ENCODE assay signal across 1 cellular context in the genomic region with DNA sequence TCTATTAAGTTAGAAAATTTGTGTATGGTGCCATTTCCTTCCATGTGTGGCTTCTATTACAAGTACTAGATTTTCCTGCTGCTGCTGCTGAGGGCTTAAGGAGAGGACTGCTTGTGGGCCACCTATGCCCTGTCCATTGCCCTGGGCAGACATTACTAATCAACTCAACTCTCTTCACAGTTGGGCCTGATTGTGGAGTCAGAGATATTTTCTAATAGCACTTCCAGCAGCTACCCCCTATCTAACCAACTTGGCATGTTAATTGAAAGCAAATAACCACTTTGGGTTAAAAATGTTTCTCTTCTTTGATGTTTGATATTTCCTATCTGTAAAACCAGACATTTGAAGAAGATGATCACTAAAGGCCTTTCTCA.
A peak's percentile ranks its signal among the peaks of the same experiment; 100 is the strongest.
TF ChIP-seq lines count a peak whose summit lies in the region.

No MANE protein-coding gene starts in this region.

TF ChIP-seq in K562, 482 proteins besides CTCF, POLR2A, EP300 and RAD21 (continued from another document and continues in another):
- TF ChIP-seq MAFG (tag; conservative IDR thresholded peaks at IDR 0.05) (no peak), CAMTA2 (CRISPR knock-in tag; conservative IDR thresholded peaks at IDR 0.05) (no peak), POLR2AphosphoS2 (IDR thresholded peaks at IDR 0.05; ENCODE audit: low read length) (no peak), CBFA2T2 (conservative IDR thresholded peaks at IDR 0.05) (0 out of 2 replicates have a peak, but pooled peaks have one; percentile 12), FUS (optimal IDR thresholded peaks at IDR 0.05; ENCODE audit: low read depth, low read length) (no peak), KAT8 (IDR thresholded peaks at IDR 0.05; ENCODE audit: low read depth) (no peak), RAD51 (IDR thresholded peaks at IDR 0.05; ENCODE audit: borderline replicate concordance, low read depth) (no peak), LCOR (CRISPR knock-in tag; IDR thresholded peaks at IDR 0.05) (no peak), MYC (IDR thresholded peaks at IDR 0.05; ENCODE audit: low read depth, low read length) (no peak), MYC (CRISPR knock-in tag; IDR thresholded peaks at IDR 0.05; ENCODE audit: borderline replicate concordance, low read depth) (no peak), KLF1 (tag; IDR thresholded peaks at IDR 0.05) (no peak), ZNF699 (CRISPR knock-in tag; IDR thresholded peaks at IDR 0.05; ENCODE audit: insufficient replicate concordance) (no peak), ZNF445 (CRISPR knock-in tag; IDR thresholded peaks at IDR 0.05; ENCODE audit: low read depth) (no peak), STAT5B (CRISPR knock-in tag; IDR thresholded peaks at IDR 0.05) (no peak), ZNF717 (CRISPR knock-in tag; IDR thresholded peaks at IDR 0.05) (no peak), SOX6 (IDR thresholded peaks at IDR 0.05) (no peak), NBN (IDR thresholded peaks at IDR 0.05; ENCODE audit: low read depth) (no peak), MAFK (IDR thresholded peaks at IDR 0.05; ENCODE audit: low read length) (no peak), ZFP36 (IDR thresholded peaks at IDR 0.05; ENCODE audit: low read depth, low read length, partially characterized antibody) (no peak), CBX1 (IDR thresholded peaks at IDR 0.05; ENCODE audit: low read depth) (no peak), BRF1 (IDR thresholded peaks at IDR 0.05; ENCODE audit: borderline replicate concordance, extremely low read depth, insufficient read length) (no peak), TEAD4 (IDR thresholded peaks at IDR 0.05; ENCODE audit: low read length) (no peak; the same call in 1 of the 2 replicates), TEAD4 (CRISPR knock-in tag; IDR thresholded peaks at IDR 0.05; ENCODE audit: borderline replicate concordance) (no peak), ZZZ3 (IDR thresholded peaks at IDR 0.05) (no peak), DDX20 (tag; IDR thresholded peaks at IDR 0.05; ENCODE audit: low read depth) (peak; percentile 52; the same call in 1 of the 2 replicates), TCF7 (IDR thresholded peaks at IDR 0.05; ENCODE audit: borderline replicate concordance) (no peak), SAP30 (IDR thresholded peaks at IDR 0.05; ENCODE audit: borderline replicate concordance, insufficient read depth, low read depth, low read length, poor library complexity, severe bottlenecking) (no peak), SRSF9 (IDR thresholded peaks at IDR 0.05; ENCODE audit: borderline replicate concordance, low read depth, low read length) (no peak), GTF2A2 (tag; IDR thresholded peaks at IDR 0.05) (peak; percentile 72; the same call in 1 of the 2 replicates), ZNF212 (CRISPR knock-in tag; IDR thresholded peaks at IDR 0.05) (no peak), SRF (CRISPR knock-in tag; IDR thresholded peaks at IDR 0.05) (no peak), CBFB (CRISPR knock-in tag; IDR thresholded peaks at IDR 0.05) (no peak), RBM39 (optimal IDR thresholded peaks at IDR 0.05; ENCODE audit: low read depth, low read length) (no peak), CBX2 (IDR thresholded peaks at IDR 0.05; ENCODE audit: insufficient read depth, low read length, poor library complexity, severe bottlenecking) (no peak), HMGN3 (IDR thresholded peaks at IDR 0.05; ENCODE audit: borderline replicate concordance, extremely low read depth, insufficient read length, low read depth, low read length) (no peak), NEUROD1 (IDR thresholded peaks at IDR 0.05; ENCODE audit: borderline replicate concordance, low read depth, low read length, partially characterized antibody) (no peak)
- TF ChIP-seq, protein P1, sequence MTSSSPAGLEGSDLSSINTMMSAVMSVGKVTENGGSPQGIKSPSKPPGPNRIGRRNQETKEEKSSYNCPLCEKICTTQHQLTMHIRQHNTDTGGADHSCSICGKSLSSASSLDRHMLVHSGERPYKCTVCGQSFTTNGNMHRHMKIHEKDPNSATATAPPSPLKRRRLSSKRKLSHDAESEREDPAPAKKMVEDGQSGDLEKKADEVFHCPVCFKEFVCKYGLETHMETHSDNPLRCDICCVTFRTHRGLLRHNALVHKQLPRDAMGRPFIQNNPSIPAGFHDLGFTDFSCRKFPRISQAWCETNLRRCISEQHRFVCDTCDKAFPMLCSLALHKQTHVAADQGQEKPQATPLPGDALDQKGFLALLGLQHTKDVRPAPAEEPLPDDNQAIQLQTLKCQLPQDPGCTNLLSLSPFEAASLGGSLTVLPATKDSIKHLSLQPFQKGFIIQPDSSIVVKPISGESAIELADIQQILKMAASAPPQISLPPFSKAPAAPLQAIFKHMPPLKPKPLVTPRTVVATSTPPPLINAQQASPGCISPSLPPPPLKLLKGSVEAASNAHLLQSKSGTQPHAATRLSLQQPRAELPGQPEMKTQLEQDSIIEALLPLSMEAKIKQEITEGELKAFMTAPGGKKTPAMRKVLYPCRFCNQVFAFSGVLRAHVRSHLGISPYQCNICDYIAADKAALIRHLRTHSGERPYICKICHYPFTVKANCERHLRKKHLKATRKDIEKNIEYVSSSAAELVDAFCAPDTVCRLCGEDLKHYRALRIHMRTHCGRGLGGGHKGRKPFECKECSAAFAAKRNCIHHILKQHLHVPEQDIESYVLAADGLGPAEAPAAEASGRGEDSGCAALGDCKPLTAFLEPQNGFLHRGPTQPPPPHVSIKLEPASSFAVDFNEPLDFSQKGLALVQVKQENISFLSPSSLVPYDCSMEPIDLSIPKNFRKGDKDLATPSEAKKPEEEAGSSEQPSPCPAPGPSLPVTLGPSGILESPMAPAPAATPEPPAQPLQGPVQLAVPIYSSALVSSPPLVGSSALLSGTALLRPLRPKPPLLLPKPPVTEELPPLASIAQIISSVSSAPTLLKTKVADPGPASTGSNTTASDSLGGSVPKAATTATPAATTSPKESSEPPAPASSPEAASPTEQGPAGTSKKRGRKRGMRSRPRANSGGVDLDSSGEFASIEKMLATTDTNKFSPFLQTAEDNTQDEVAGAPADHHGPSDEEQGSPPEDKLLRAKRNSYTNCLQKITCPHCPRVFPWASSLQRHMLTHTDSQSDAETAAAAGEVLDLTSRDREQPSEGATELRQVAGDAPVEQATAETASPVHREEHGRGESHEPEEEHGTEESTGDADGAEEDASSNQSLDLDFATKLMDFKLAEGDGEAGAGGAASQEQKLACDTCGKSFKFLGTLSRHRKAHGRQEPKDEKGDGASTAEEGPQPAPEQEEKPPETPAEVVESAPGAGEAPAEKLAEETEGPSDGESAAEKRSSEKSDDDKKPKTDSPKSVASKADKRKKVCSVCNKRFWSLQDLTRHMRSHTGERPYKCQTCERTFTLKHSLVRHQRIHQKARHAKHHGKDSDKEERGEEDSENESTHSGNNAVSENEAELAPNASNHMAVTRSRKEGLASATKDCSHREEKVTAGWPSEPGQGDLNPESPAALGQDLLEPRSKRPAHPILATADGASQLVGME (CRISPR knock-in tag; IDR thresholded peaks at IDR 0.05) = no peak
- TF ChIP-seq, protein P2, sequence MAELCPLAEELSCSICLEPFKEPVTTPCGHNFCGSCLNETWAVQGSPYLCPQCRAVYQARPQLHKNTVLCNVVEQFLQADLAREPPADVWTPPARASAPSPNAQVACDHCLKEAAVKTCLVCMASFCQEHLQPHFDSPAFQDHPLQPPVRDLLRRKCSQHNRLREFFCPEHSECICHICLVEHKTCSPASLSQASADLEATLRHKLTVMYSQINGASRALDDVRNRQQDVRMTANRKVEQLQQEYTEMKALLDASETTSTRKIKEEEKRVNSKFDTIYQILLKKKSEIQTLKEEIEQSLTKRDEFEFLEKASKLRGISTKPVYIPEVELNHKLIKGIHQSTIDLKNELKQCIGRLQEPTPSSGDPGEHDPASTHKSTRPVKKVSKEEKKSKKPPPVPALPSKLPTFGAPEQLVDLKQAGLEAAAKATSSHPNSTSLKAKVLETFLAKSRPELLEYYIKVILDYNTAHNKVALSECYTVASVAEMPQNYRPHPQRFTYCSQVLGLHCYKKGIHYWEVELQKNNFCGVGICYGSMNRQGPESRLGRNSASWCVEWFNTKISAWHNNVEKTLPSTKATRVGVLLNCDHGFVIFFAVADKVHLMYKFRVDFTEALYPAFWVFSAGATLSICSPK (IDR thresholded peaks at IDR 0.05; ENCODE audit: borderline replicate concordance) = no peak
- TF ChIP-seq, protein P3, sequence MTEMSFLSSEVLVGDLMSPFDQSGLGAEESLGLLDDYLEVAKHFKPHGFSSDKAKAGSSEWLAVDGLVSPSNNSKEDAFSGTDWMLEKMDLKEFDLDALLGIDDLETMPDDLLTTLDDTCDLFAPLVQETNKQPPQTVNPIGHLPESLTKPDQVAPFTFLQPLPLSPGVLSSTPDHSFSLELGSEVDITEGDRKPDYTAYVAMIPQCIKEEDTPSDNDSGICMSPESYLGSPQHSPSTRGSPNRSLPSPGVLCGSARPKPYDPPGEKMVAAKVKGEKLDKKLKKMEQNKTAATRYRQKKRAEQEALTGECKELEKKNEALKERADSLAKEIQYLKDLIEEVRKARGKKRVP (CRISPR knock-in tag; IDR thresholded peaks at IDR 0.05) = no peak
- TF ChIP-seq, protein P4, sequence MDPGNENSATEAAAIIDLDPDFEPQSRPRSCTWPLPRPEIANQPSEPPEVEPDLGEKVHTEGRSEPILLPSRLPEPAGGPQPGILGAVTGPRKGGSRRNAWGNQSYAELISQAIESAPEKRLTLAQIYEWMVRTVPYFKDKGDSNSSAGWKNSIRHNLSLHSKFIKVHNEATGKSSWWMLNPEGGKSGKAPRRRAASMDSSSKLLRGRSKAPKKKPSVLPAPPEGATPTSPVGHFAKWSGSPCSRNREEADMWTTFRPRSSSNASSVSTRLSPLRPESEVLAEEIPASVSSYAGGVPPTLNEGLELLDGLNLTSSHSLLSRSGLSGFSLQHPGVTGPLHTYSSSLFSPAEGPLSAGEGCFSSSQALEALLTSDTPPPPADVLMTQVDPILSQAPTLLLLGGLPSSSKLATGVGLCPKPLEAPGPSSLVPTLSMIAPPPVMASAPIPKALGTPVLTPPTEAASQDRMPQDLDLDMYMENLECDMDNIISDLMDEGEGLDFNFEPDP (CRISPR knock-in tag; IDR thresholded peaks at IDR 0.05) = no peak
- TF ChIP-seq, protein P5, sequence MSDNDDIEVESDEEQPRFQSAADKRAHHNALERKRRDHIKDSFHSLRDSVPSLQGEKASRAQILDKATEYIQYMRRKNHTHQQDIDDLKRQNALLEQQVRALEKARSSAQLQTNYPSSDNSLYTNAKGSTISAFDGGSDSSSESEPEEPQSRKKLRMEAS (CRISPR knock-in tag; IDR thresholded peaks at IDR 0.05) = no peak
- TF ChIP-seq, protein P6, sequence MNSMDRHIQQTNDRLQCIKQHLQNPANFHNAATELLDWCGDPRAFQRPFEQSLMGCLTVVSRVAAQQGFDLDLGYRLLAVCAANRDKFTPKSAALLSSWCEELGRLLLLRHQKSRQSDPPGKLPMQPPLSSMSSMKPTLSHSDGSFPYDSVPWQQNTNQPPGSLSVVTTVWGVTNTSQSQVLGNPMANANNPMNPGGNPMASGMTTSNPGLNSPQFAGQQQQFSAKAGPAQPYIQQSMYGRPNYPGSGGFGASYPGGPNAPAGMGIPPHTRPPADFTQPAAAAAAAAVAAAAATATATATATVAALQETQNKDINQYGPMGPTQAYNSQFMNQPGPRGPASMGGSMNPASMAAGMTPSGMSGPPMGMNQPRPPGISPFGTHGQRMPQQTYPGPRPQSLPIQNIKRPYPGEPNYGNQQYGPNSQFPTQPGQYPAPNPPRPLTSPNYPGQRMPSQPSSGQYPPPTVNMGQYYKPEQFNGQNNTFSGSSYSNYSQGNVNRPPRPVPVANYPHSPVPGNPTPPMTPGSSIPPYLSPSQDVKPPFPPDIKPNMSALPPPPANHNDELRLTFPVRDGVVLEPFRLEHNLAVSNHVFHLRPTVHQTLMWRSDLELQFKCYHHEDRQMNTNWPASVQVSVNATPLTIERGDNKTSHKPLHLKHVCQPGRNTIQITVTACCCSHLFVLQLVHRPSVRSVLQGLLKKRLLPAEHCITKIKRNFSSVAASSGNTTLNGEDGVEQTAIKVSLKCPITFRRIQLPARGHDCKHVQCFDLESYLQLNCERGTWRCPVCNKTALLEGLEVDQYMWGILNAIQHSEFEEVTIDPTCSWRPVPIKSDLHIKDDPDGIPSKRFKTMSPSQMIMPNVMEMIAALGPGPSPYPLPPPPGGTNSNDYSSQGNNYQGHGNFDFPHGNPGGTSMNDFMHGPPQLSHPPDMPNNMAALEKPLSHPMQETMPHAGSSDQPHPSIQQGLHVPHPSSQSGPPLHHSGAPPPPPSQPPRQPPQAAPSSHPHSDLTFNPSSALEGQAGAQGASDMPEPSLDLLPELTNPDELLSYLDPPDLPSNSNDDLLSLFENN (IDR thresholded peaks at IDR 0.05; ENCODE audit: low read depth in 2 of 2, low read length in 2 of 2) = peak in 1 of 2 experiments; percentile 59; a peak in 1 of 4 replicates
- TF ChIP-seq, protein P7, sequence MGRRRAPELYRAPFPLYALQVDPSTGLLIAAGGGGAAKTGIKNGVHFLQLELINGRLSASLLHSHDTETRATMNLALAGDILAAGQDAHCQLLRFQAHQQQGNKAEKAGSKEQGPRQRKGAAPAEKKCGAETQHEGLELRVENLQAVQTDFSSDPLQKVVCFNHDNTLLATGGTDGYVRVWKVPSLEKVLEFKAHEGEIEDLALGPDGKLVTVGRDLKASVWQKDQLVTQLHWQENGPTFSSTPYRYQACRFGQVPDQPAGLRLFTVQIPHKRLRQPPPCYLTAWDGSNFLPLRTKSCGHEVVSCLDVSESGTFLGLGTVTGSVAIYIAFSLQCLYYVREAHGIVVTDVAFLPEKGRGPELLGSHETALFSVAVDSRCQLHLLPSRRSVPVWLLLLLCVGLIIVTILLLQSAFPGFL (CRISPR knock-in tag; IDR thresholded peaks at IDR 0.05) = no peak
- TF ChIP-seq, protein P8, sequence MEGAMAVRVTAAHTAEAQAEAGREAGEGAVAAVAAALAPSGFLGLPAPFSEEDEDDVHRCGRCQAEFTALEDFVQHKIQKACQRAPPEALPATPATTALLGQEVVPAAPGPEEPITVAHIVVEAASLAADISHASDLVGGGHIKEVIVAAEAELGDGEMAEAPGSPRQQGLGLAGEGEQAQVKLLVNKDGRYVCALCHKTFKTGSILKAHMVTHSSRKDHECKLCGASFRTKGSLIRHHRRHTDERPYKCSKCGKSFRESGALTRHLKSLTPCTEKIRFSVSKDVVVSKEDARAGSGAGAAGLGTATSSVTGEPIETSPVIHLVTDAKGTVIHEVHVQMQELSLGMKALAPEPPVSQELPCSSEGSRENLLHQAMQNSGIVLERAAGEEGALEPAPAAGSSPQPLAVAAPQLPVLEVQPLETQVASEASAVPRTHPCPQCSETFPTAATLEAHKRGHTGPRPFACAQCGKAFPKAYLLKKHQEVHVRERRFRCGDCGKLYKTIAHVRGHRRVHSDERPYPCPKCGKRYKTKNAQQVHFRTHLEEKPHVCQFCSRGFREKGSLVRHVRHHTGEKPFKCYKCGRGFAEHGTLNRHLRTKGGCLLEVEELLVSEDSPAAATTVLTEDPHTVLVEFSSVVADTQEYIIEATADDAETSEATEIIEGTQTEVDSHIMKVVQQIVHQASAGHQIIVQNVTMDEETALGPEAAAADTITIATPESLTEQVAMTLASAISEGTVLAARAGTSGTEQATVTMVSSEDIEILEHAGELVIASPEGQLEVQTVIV (CRISPR knock-in tag; IDR thresholded peaks at IDR 0.05; ENCODE audit: borderline replicate concordance) = no peak
- TF ChIP-seq, protein P9, sequence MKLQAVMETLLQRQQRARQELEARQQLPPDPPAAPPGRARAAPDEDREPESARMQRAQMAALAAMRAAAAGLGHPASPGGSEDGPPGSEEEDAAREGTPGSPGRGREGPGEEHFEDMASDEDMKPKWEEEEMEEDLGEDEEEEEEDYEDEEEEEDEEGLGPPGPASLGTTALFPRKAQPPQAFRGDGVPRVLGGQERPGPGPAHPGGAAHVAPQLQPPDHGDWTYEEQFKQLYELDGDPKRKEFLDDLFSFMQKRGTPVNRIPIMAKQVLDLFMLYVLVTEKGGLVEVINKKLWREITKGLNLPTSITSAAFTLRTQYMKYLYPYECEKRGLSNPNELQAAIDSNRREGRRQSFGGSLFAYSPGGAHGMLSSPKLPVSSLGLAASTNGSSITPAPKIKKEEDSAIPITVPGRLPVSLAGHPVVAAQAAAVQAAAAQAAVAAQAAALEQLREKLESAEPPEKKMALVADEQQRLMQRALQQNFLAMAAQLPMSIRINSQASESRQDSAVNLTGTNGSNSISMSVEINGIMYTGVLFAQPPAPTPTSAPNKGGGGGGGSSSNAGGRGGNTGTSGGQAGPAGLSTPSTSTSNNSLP (IDR thresholded peaks at IDR 0.05; ENCODE audit: borderline replicate concordance, low read depth, low read length) = no peak
